In the genomic region with DNA sequence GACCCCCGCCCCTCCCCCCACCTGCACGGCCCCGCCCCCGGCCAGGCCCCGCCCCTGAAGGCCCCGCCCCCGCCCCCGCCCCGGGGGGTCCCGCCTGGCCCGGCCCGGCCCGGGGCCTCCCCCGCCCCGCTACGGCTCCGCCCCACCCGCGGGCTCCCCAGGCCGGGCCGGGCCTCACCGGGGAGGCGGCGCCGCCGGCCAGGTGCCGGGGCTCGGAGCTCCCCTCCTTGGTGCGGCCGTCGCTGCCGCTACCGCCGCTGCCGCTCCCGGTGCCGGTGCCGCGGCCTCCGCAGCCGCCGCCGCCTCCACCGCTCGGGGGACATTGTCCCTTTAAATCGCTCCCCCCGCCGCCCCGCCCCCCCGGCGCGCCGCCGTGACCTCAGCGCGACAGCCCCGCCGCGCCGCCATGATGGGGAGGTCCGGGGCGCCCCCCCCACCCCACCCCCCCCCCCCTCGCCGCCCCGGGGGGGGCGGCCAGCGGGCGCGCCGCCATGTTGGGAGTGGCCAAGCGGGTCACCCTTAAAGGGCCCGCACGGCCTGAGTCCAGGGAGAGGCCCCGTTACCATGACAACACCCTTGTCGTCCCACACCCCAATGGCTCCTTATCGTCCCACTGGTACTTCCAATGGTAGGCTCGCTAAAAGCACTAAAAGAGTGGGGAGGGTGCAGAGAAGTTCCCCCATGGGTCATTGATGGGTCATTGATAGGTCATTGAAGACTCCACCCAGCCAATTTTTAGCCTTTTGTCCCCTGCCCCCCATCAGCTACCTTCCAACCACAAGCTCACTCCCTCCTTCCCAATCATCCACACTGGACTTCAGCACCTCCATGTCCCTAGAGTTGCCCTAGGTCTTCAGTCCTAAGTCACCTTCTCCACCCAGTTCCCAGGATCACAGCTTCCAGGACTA, we compare ENCODE assay signal across 8 cellular contexts. TPM values are rescaled to one million over a fixed set of nuclear protein-coding genes. Genes with fewer than 3 reads are reported as not detected.
A peak's percentile ranks its signal among the peaks of the same experiment; 100 is the strongest.
DNase-seq lines count a peak whose midpoint lies in the region; ATAC-seq and TF ChIP-seq lines count a peak whose summit lies in the region.

A gene with protein sequence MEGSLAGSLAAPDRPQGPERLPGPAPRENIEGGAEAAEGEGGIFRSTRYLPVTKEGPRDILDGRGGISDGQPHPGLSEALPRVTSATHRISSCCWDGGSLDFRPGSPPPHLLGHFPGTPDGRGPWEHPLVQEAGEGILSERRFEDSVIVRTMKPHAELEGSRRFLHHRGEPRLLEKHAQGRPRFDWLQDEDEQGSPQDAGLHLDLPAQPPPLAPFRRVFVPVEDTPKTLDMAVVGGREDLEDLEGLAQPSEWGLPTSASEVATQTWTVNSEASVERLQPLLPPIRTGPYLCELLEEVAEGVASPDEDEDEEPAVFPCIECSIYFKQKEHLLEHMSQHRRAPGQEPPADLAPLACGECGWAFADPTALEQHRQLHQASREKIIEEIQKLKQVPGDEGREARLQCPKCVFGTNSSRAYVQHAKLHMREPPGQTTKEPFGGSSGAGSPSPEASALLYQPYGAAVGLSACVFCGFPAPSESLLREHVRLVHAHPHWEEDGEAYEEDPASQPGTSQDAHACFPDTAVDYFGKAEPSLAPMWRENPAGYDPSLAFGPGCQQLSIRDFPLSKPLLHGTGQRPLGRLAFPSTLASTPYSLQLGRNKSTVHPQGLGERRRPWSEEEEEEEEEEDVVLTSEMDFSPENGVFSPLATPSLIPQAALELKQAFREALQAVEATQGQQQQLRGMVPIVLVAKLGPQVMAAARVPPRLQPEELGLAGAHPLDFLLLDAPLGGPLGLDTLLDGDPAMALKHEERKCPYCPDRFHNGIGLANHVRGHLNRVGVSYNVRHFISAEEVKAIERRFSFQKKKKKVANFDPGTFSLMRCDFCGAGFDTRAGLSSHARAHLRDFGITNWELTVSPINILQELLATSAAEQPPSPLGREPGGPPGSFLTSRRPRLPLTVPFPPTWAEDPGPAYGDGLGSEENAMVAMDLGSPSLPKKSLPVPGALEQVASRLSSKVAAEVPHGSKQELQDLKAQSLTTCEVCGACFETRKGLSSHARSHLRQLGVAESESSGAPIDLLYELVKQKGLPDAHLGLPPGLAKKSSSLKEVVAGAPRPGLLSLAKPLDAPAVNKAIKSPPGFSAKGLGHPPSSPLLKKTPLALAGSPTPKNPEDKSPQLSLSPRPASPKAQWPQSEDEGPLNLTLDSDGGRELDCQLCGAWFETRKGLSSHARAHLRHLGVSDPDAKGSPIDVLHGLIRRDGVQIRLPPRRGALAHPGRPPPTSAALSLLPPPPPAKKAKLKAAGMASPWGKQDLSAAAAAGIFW (N-terminal part only) (minus strand): TSS at position 337 of the 908 bp plus-strand sequence. CDS start 1,649 bp downstream, outside the sequence.

- BruUV-seq in Calu3 (replicated peaks; lab: Mats Ljungman, UMichigan) = no TSS peak

- H3K9me3 Mint-ChIP-seq in Calu3 (ENCODE audit: low read depth, unreplicated experiment) (no peaks in the 10 kb centered on the region), endodermal cell (no peaks in the 10 kb centered on the region)
- no peaks in the 10 kb centered on the region for H3K9me3 Mint-ChIP-seq in activated CD8-positive, alpha-beta memory T cell treated with anti-CD3 and anti-CD28 coated beads, Interleukin-2, amount 10 ng/mL, durations not matched to agents 7 days and 5 days (ENCODE audit: low read depth)

- peaks cover 58% of the 10 kb centered on the region for H3K27me3 Mint-ChIP-seq in Calu3 (ENCODE audit: unreplicated experiment)
- H3K27me3 Mint-ChIP-seq in activated CD8-positive, alpha-beta memory T cell treated with anti-CD3 and anti-CD28 coated beads, Interleukin-2, amount 10 ng/mL, durations not matched to agents 7 days and 5 days = no peaks in the 10 kb centered on the region
- H3K27me3 Mint-ChIP-seq in endodermal cell (ENCODE audit: insufficient read depth) = peaks cover 45% of the 10 kb centered on the region

- ATAC-seq in activated CD8-positive, alpha-beta memory T cell treated with anti-CD3 and anti-CD28 coated beads, Interleukin-2, amount 10 ng/mL, durations not matched to agents 7 days and 5 days = peak; percentile 77
- ATAC-seq in HG02623 (IDR thresholded peaks at IDR 0.05; ENCODE audit: unreplicated experiment) = no peak

- H3K36me3 ChIP-seq in H7 (replicated peaks; ENCODE audit: control insufficient read depth, insufficient read depth, low read length) = no peaks in the 10 kb centered on the region
- H3K36me3 ChIP-seq in endodermal cell (ENCODE audit: control insufficient read depth, insufficient read depth, low read length) = no peaks in the 10 kb centered on the region

- H3K4me1 Mint-ChIP-seq in Calu3 (ENCODE audit: low read depth, unreplicated experiment) = peaks cover 10% of the 10 kb centered on the region
- H3K4me1 Mint-ChIP-seq in activated CD8-positive, alpha-beta memory T cell treated with anti-CD3 and anti-CD28 coated beads, Interleukin-2, amount 10 ng/mL, durations not matched to agents 7 days and 5 days = peaks cover 16% of the 10 kb centered on the region
- H3K4me1 Mint-ChIP-seq in endodermal cell = no peaks in the 10 kb centered on the region

- WGBS in endodermal cell (ENCODE audit: insufficient coverage in 1 of 2, insufficient read length in 1 of 2), 2 experiments = 2 to 3% methylated on average over 8 to 50 of the region's 77 CpGs

- H3K27ac Mint-ChIP-seq in Calu3 (ENCODE audit: unreplicated experiment) (peak within 1 kb of the TSS; percentile 91), endodermal cell (peak within 1 kb of the TSS; percentile 66)
- H3K27ac Mint-ChIP-seq in activated CD8-positive, alpha-beta memory T cell treated with anti-CD3 and anti-CD28 coated beads, Interleukin-2, amount 10 ng/mL, durations not matched to agents 7 days and 5 days = peak within 1 kb of the TSS; percentile 69

- H3K4me1 ChIP-seq in endodermal cell (ENCODE audit: control insufficient read depth, insufficient read depth, low read length) = no peaks in the 10 kb centered on the region

- intact Hi-C loops in Calu3 (cut with micrococcal nuclease; ENCODE audit: unreplicated experiment) = no loop called here

- peaks cover 7% of the 10 kb centered on the region for H3K36me3 Mint-ChIP-seq in Calu3 (ENCODE audit: insufficient read depth, unreplicated experiment)
- H3K36me3 Mint-ChIP-seq in activated CD8-positive, alpha-beta memory T cell treated with anti-CD3 and anti-CD28 coated beads, Interleukin-2, amount 10 ng/mL, durations not matched to agents 7 days and 5 days = peaks cover 32% of the 10 kb centered on the region
- peaks cover 4% of the 10 kb centered on the region for H3K36me3 Mint-ChIP-seq in endodermal cell (ENCODE audit: low read depth)

- TF ChIP-seq CTCF in Calu3 (IDR thresholded peaks at IDR 0.05; ENCODE audit: unreplicated experiment) (no peak), endodermal cell (conservative IDR thresholded peaks at IDR 0.05) (no peak)

- peak within 1 kb of the TSS; percentile 65 for H3K4me3 Mint-ChIP-seq in Calu3 (ENCODE audit: low read depth, unreplicated experiment)
- peak within 1 kb of the TSS; percentile 49 for H3K4me3 Mint-ChIP-seq in activated CD8-positive, alpha-beta memory T cell treated with anti-CD3 and anti-CD28 coated beads, Interleukin-2, amount 10 ng/mL, durations not matched to agents 7 days and 5 days
- H3K4me3 Mint-ChIP-seq in endodermal cell = peak within 1 kb of the TSS; percentile 60

- peak within 1 kb of the TSS; percentile 72 for H3K4me3 ChIP-seq in H7 (ENCODE audit: insufficient read depth, low read depth, low read length)
- H3K4me3 ChIP-seq in endodermal cell (ENCODE audit: low read length) = peak within 1 kb of the TSS; percentile 71

- H3K9ac ChIP-seq in endodermal cell (ENCODE audit: extremely low read depth, low read length, poor library complexity, severe bottlenecking) = no peak within 1 kb of the TSS

- CTCF ChIA-PET in Calu3 (lab: Charles Lee) = no interaction called here
- CTCF ChIA-PET in activated CD8-positive, alpha-beta memory T cell treated with anti-CD3 and anti-CD28 coated beads, Interleukin-2, amount 10 ng/mL, durations not matched to agents 7 days and 5 days (lab: Charles Lee) = interaction anchor here (0.7 to 3.1 kb wide), 4 partner anchors 13 to 106 kb away, joined by 3 to 14 read pairs (median 6); a partner anchor contains a TSS

- H3K9me3 ChIP-seq in endodermal cell (ENCODE audit: control insufficient read depth, low read length) = no peaks in the 10 kb centered on the region

- H3K27ac ChIP-seq in endodermal cell (ENCODE audit: low read depth, low read length) = no peak within 1 kb of the TSS

- peak; percentile 78 for DNase-seq in Calu3
- peak; percentile 98 for DNase-seq in H7
- DNase-seq in NCI-H69 (lab: John Stamatoyannopoulos, UW) = peak; percentile 82
- DNase-seq in activated CD8-positive, alpha-beta memory T cell treated with anti-CD3 and anti-CD28 coated beads, Interleukin-2, amount 10 ng/mL, durations not matched to agents 7 days and 5 days = peak; percentile 87
- peak; percentile 91 for DNase-seq in endodermal cell
- DNase-seq in mesenteric fat pad (ENCODE audit: low spot score) = peak; percentile 95
- peak; percentile 65 for DNase-seq in stimulated activated CD8-positive, alpha-beta memory T cell treated with anti-CD3 and anti-CD28 coated beads, Interleukin-12 subunit alpha, Interleukin-12 subunit beta, amount 100 ng/mL, for 24 hours (ENCODE audit: extremely low read depth)

- H3K27me3 ChIP-seq in H7 (ENCODE audit: control insufficient read depth, insufficient read depth, low read length) (peaks cover 29% of the 10 kb centered on the region), endodermal cell (ENCODE audit: control insufficient read depth, insufficient read depth, low read length, poor library complexity, severe bottlenecking) (peaks cover 38% of the 10 kb centered on the region)

RNA-seq across cellular contexts. Expression of the gene that starts here (rescaled TPM):
- total RNA-seq in Calu3 (2022) = 31.9 and 34.0 TPM in 2 replicates
- total RNA-seq in H7 (2014; rRNA removed; shearing (Covaris generic)) = 16.1 and 17.6 TPM in 2 replicates
- total RNA-seq in activated CD8-positive, alpha-beta memory T cell treated with anti-CD3 and anti-CD28 coated beads, Interleukin-2, amount 10 ng/mL, durations not matched to agents 7 days and 5 days = 10 to 100 TPM; 29.9 to 30.8 TPM
- 10 to 100 TPM; 38.0 to 38.6 TPM for total RNA-seq in endodermal cell
- 51.9 TPM for polyA plus RNA-seq in endodermal cell (2013, experiment 1 of 2)
- polyA plus RNA-seq in endodermal cell (2013, experiment 2 of 2) = 44.8 TPM
- total RNA-seq in mesenteric fat pad = 37.6 TPM
